8 cellular contexts compared by ENCODE assay signal in genomic region chr13:110713642-110713952, GRCh38. TPM values are rescaled to one million over a fixed set of nuclear protein-coding genes. Genes with fewer than 3 reads are reported as not detected.
A peak's percentile ranks its signal among the peaks of the same experiment; 100 is the strongest.
DNase-seq lines count a peak whose midpoint lies in the region; ATAC-seq, FAIRE-seq and TF ChIP-seq lines count a peak whose summit lies in the region.

Gene ING1 (plus strand): TSS chr13:110713700. CDS start chr13:110714150, 450 bp downstream.

- DNase-seq in DND-41 (no peak), PC-3 (no peak), pancreas (no peak), 8988T (no peak), Ammon's horn (ENCODE audit: low spot score) (no peak)

- no peak for TF ChIP-seq CTCF in DND-41 (IDR thresholded peaks at IDR 0.05; ENCODE audit: borderline replicate concordance, extremely low read depth, low read length, poor library complexity, severe bottlenecking)
- no peak for TF ChIP-seq CTCF in PC-3 (conservative IDR thresholded peaks at IDR 0.05; ENCODE audit: low read depth, low read length)
- no peak for TF ChIP-seq CTCF in pancreas (IDR thresholded peaks at IDR 0.05)

- CTCF ChIA-PET in PC-3 (lab: Charles Lee), result no interaction called here

- H3K79me2 ChIP-seq in DND-41 (ENCODE audit: insufficient read depth, low read length) (peaks cover 59% of the 10 kb centered on the region), PC-3 (ENCODE audit: low read length) (peaks cover 47% of the 10 kb centered on the region)

- H3K9me3 ChIP-seq in DND-41 (ENCODE audit: insufficient read depth, low read length, severe bottlenecking) (no peaks in the 10 kb centered on the region), PC-3 (ENCODE audit: low read length) (no peaks in the 10 kb centered on the region), esophagus (ENCODE audit: control insufficient read depth in 2 of 2, insufficient read depth in 1 of 2, low read depth in 1 of 2, low read length in 1 of 2) (no peaks in the 10 kb centered on the region), pancreas (no peaks in the 10 kb centered on the region)

- WGBS in esophagus, 2 donors, result 0 to 1% methylated on average over 17 to 45 of the region's 45 CpGs
- 0% methylated on average over 27 to 45 of the region's 45 CpGs for WGBS in pancreas, 2 donors

- H3K9ac ChIP-seq in DND-41 (ENCODE audit: low read depth, low read length) (peak within 1 kb of the TSS; percentile 97), PC-3 (ENCODE audit: low read length) (peak within 1 kb of the TSS; percentile 98)

- no peaks in the 10 kb centered on the region for H3F3A ChIP-seq in PC-3 (ENCODE audit: low read length, unreplicated experiment)

- peaks cover 6% of the 10 kb centered on the region; the same call in 1 of the 2 replicates for H3K36me3 ChIP-seq in DND-41 (ENCODE audit: insufficient read depth, low read length)
- no peaks in the 10 kb centered on the region for H3K36me3 ChIP-seq in PC-3 (ENCODE audit: low read depth, low read length)
- H3K36me3 ChIP-seq in esophagus (ENCODE audit: control insufficient read depth in 2 of 2, insufficient read depth in 2 of 2, low read length in 1 of 2), result no peaks in the 10 kb centered on the region
- no peaks in the 10 kb centered on the region for H3K36me3 ChIP-seq in pancreas

- no peaks in the 10 kb centered on the region for H3K9me2 ChIP-seq in PC-3 (replicated peaks; ENCODE audit: low read length)

- H2AFZ ChIP-seq in DND-41 (ENCODE audit: low read depth, low read length), result peak within 1 kb of the TSS; percentile 68
- H2AFZ ChIP-seq in PC-3 (ENCODE audit: low read length), result peak within 1 kb of the TSS; percentile 92

- H3K4me1 ChIP-seq in DND-41 (ENCODE audit: insufficient read depth, low read length), result peaks cover 37% of the 10 kb centered on the region
- H3K4me1 ChIP-seq in PC-3 (ENCODE audit: insufficient read depth, low read length), result peaks cover 8% of the 10 kb centered on the region
- H3K4me1 ChIP-seq in esophagus (ENCODE audit: control insufficient read depth in 2 of 2, insufficient read depth in 2 of 2, low read length in 1 of 2), result no peaks in the 10 kb centered on the region
- H3K4me1 ChIP-seq in pancreas, result peaks cover 18 to 26% (median 21%) of the 10 kb centered on the region in 3 donors

- H3K27me3 ChIP-seq in DND-41 (ENCODE audit: insufficient read depth, low read length, poor library complexity) (no peaks in the 10 kb centered on the region), PC-3 (ENCODE audit: low read length) (no peaks in the 10 kb centered on the region), esophagus (ENCODE audit: control insufficient read depth in 1 of 2, insufficient read depth in 2 of 2, low read length in 2 of 2) (no peaks in the 10 kb centered on the region), pancreas (no peaks in the 10 kb centered on the region)

- no peak for ATAC-seq in DND-41 (ENCODE audit: insufficient read depth, low read depth)
- no peak for ATAC-seq in PC-3
- ATAC-seq in pancreas, result no peak
- no peak for ATAC-seq in GM21390 (IDR thresholded peaks at IDR 0.05; ENCODE audit: unreplicated experiment)
- ATAC-seq in GM21786 (IDR thresholded peaks at IDR 0.05; ENCODE audit: unreplicated experiment), result no peak

- FAIRE-seq in pancreas (lab: Jason Lieb, UNC), result no peak

- H3K4me3 ChIP-seq in DND-41 (ENCODE audit: low read depth in 1 of 2, low read length in 2 of 2) (peak within 1 kb of the TSS; percentile 97 to 98), PC-3 (ENCODE audit: low read length) (peak within 1 kb of the TSS; percentile 80), esophagus (ENCODE audit: low read depth in 1 of 2, low read length in 2 of 2) (peak within 1 kb of the TSS; percentile 92 to 94), pancreas (peak within 1 kb of the TSS; percentile 90 to 97 (median 94))

- H3K27ac ChIP-seq in DND-41 (ENCODE audit: low read length) (peak within 1 kb of the TSS; percentile 97), PC-3 (ENCODE audit: low read length) (peak within 1 kb of the TSS; percentile 90), esophagus (ENCODE audit: low read depth in 2 of 2, low read length in 1 of 2) (peak within 1 kb of the TSS; percentile 100), pancreas (peak within 1 kb of the TSS; percentile 98 to 100 (median 100))

- intact Hi-C loops in PC-3 (cut with micrococcal nuclease) (loop anchor here (2.0 kb wide), 1 partner anchor 99 kb away; the partner anchor contains the start of gene NAXD), pancreas (cut with DNase I) (no loop called here)

- H3K4me2 ChIP-seq in DND-41 (ENCODE audit: insufficient read depth, low read length), result peak within 1 kb of the TSS; percentile 86
- peak within 1 kb of the TSS; percentile 88 for H3K4me2 ChIP-seq in PC-3 (ENCODE audit: low read length)

- H4K20me1 ChIP-seq in DND-41 (ENCODE audit: insufficient read depth, low read length) (peaks cover 33% of the 10 kb centered on the region), PC-3 (ENCODE audit: low read length) (peaks cover 18% of the 10 kb centered on the region; the same call in 1 of the 2 replicates)

- POLR2A ChIA-PET in PC-3 (lab: Charles Lee; ENCODE audit: unreplicated experiment), result no interaction called here

- no TSS peak for BruUV-seq in PC-3 (replicated peaks; lab: Mats Ljungman, UMichigan)

RNA-seq across cellular contexts. Expression of gene ING1, which starts in this region (rescaled TPM):
- 17.9 and 20.8 TPM in 2 replicates for total RNA-seq in PC-3 (2014; rRNA removed)
- 1 to 10 TPM; 5.1 to 8.3 TPM for polyA plus RNA-seq in esophagus
- 1 to 10 TPM; 4.0 to 7.7 (median 6.0) TPM for total RNA-seq in pancreas
- 1 to 10 TPM; 4.6 to 5.3 TPM for polyA plus RNA-seq in pancreas
